ENCODE assay signal across 28 cellular contexts in genomic region chr7:149381245-149381644, GRCh38.
DNase-seq lines count a peak whose midpoint lies in the region; ATAC-seq and TF ChIP-seq lines count a peak whose summit lies in the region.
"Had no signal": no experiment of that assay in that cellular context is flagged by ENCODE, and none has a peak within 500 bp of the region (broad histone marks: within the 10 kb centered on the region; RNA-seq: fewer than 3 reads in every experiment).

No MANE protein-coding gene starts in this region.

- peaks cover 9% of the 10 kb centered on the region for H3K4me1 Mint-ChIP-seq in WTC11
- H3K4me1 Mint-ChIP-seq: CD4-positive, alpha-beta memory T cell; immature natural killer cell had no signal

- no peak overlapping the region for H2AFZ ChIP-seq in HCT116 (ENCODE audit: low read depth, low read length, poor library complexity, severe bottlenecking)
- H2AFZ ChIP-seq: hepatocyte had no signal

- H3K4me2 ChIP-seq in HCT116 (ENCODE audit: low read length), result no peak overlapping the region
- H3K4me2 ChIP-seq: hepatocyte, KMS-11, smooth muscle cell had no signal

- peak; percentile 50 for TF ChIP-seq RAD21 in HCT116 (IDR thresholded peaks at IDR 0.05; ENCODE audit: low read depth)

- H3K27me3 ChIP-seq in HCT116 (ENCODE audit: insufficient read depth, low read length), result no peaks in the 10 kb centered on the region
- H3K27me3 ChIP-seq in right lobe of liver, result no peaks in the 10 kb centered on the region
- H3K27me3 ChIP-seq: hepatocyte, tibial nerve had no signal

- H3K36me3 ChIP-seq in HCT116 (ENCODE audit: control insufficient read depth in 1 of 2, insufficient read depth in 2 of 2, low read length in 2 of 2) (no peaks in the 10 kb centered on the region), right lobe of liver (no peaks in the 10 kb centered on the region)
- H3K36me3 ChIP-seq: esophagus squamous epithelium, left ventricle myocardium inferior, tibial nerve had no signal

- no TSS peak for BruUV-seq in HCT116 (replicated peaks; lab: Mats Ljungman, UMichigan)

- WGBS in right lobe of liver (ENCODE audit: insufficient coverage, low coverage, low lambda C conversion rate, missing lambda C conversion rate), result 63% methylated on average over 1 of the region's 2 CpGs

- H3K4me3 ChIP-seq in HCT116 (replicated peaks in 1 of 2; ENCODE audit: low read depth in 1 of 2, low read length in 2 of 2), result no peak overlapping the region
- H3K4me3 ChIP-seq in Jurkat, Clone E6-1 (ENCODE audit: low read length), result no peak overlapping the region
- H3K4me3 ChIP-seq in right lobe of liver, result no peak overlapping the region
- H3K4me3 ChIP-seq: esophagus squamous epithelium, hepatocyte, left ventricle myocardium inferior, smooth muscle cell, tibial nerve had no signal

- peaks cover 8% of the 10 kb centered on the region for H3K36me3 Mint-ChIP-seq in WTC11
- H3K36me3 Mint-ChIP-seq: CD4-positive, alpha-beta memory T cell had no signal

- peaks cover 26% of the 10 kb centered on the region for H3K9me3 Mint-ChIP-seq in WTC11

- peaks cover 2% of the 10 kb centered on the region; the same call in 1 of the 2 replicates for H3K27me3 Mint-ChIP-seq in WTC11 (ENCODE audit: low read depth)

- TF ChIP-seq POLR2A in HCT116 (IDR thresholded peaks at IDR 0.05; ENCODE audit: borderline replicate concordance, extremely low read depth, insufficient read depth, insufficient read length), result no peak
- TF ChIP-seq POLR2A in right lobe of liver (IDR thresholded peaks at IDR 0.05), result no peak

- no peaks in the 10 kb centered on the region for H4K20me1 ChIP-seq in HCT116 (ENCODE audit: insufficient read depth)

- intact Hi-C loops in HCT116 (cut with micrococcal nuclease) (no loop called here), right lobe of liver (cut with DNase I) (no loop called here)

- no peak overlapping the region for H3K27ac Mint-ChIP-seq in WTC11
- H3K27ac Mint-ChIP-seq: activated CD8-positive, alpha-beta T cell treated with anti-CD3 and anti-CD28 coated beads, Interleukin-2, amount 10 ng/mL, durations not matched to agents 7 days and 5 days; CD4-positive, alpha-beta memory T cell; HFFc6; immature natural killer cell; natural killer cell treated with Interleukin-12 subunit alpha and Interleukin-12 subunit beta and Interleukin-15 and Interleukin-18, amount 100 ng/mL, for 72 hours had no signal

- TF ChIP-seq CTCF in HCT116 (IDR thresholded peaks at IDR 0.05 in 2 of 3, conservative IDR thresholded peaks at IDR 0.05 in 1 of 3; ENCODE audit: borderline replicate concordance in 1 of 3, insufficient read depth in 1 of 3, low read depth in 2 of 3, low read length in 2 of 3) (0 out of 6 replicates have a peak, but pooled peaks of 1 of the 3 experiments have one; percentile 9), WTC11 (IDR thresholded peaks at IDR 0.05) (no peak), right lobe of liver (IDR thresholded peaks at IDR 0.05) (peak in 1 of 4 donors; percentile 34)

- no peaks in the 10 kb centered on the region for H3K9me2 ChIP-seq in HCT116 (ENCODE audit: insufficient read depth)

- H3K27ac ChIP-seq in HCT116 (ENCODE audit: low read depth, low read length), result no peak overlapping the region
- H3K27ac ChIP-seq in right lobe of liver, result no peak overlapping the region
- H3K27ac ChIP-seq: esophagus squamous epithelium, hepatocyte, KMS-11, left ventricle myocardium inferior, tibial nerve had no signal

- H3K4me3 Mint-ChIP-seq in WTC11, result no peak overlapping the region
- H3K4me3 Mint-ChIP-seq: activated CD8-positive, alpha-beta T cell treated with anti-CD3 and anti-CD28 coated beads, Interleukin-2, amount 10 ng/mL, durations not matched to agents 7 days and 5 days; CD4-positive, alpha-beta memory T cell; HFFc6; immature natural killer cell; natural killer cell treated with Interleukin-12 subunit alpha and Interleukin-12 subunit beta and Interleukin-15 and Interleukin-18, amount 100 ng/mL, for 72 hours had no signal

- H3K79me2 ChIP-seq in HCT116 (ENCODE audit: insufficient read depth, low read length), result no peaks in the 10 kb centered on the region
- H3K79me2 ChIP-seq: hepatocyte had no signal

- POLR2A ChIA-PET in HCT116 (lab: Charles Lee), result no interaction called here
- POLR2A ChIA-PET in WTC11 (lab: Charles Lee), result no interaction called here

- RAD21 ChIA-PET in HCT116 (lab: Charles Lee; ENCODE audit: low non-redundant PET in 1 of 2, low total read pairs in 2 of 2, uncharacterized antibody in 2 of 2, unreplicated experiment in 2 of 2), result no interaction called here

- H3K4me1 ChIP-seq in HCT116 (ENCODE audit: control insufficient read depth in 1 of 2, insufficient read depth in 2 of 2, low read length in 2 of 2), result no peaks in the 10 kb centered on the region
- H3K4me1 ChIP-seq in right lobe of liver, result no peaks in the 10 kb centered on the region
- H3K4me1 ChIP-seq: esophagus squamous epithelium, left ventricle myocardium inferior, tibial nerve had no signal

- no peak overlapping the region for H3K9ac ChIP-seq in HCT116 (ENCODE audit: low read length)
- H3K9ac ChIP-seq: KMS-11 had no signal

- CTCF ChIA-PET in HCT116 (lab: Charles Lee), result no interaction called here
- CTCF ChIA-PET in WTC11 (lab: Charles Lee), result interaction anchor here (1.2 kb wide), 1 partner anchor 25 kb away, joined by 4 read pairs; no protein-coding TSS in a partner anchor

- DNase-seq in HCT116 (ENCODE audit: low read depth, low spot score) (no peak), WTC11 (ENCODE audit: low spot score) (no peak), right lobe of liver (no peak), mucosa of gallbladder (ENCODE audit: low spot score) (no peak), DMS79 treated with DMSO at 0.1 percent for 48 hours (lab: John Stamatoyannopoulos, UW) (no peak)
- DNase-seq in Jurkat, Clone E6-1 (ENCODE audit: low read depth, low spot score), result peak; percentile 3
- DNase-seq: activated CD8-positive, alpha-beta T cell treated with anti-CD3 and anti-CD28 coated beads, Interleukin-2, amount 10 ng/mL, durations not matched to agents 7 days and 5 days; activated effector memory CD4-positive, alpha-beta T cell treated with anti-CD3 and anti-CD28 coated beads, Interleukin-2, amount 50 U/mL, for 16 hours; activated T-cell treated with anti-CD3 and anti-CD28 coated beads for 4 hours; CD4-positive, alpha-beta memory T cell; esophagus squamous epithelium; GF-D8; HFFc6; immature natural killer cell; left ventricle myocardium inferior; MV-4-11; NCI-H187; NCI-H226; retina; stimulated activated CD4-positive, alpha-beta T cell treated with anti-CD3 and anti-CD28 coated beads, Interleukin-4, amount 100 ng/mL, for 1 hour; stimulated activated naive CD4-positive, alpha-beta T cell; T-helper 1 cell had no signal

- H3K9me3 ChIP-seq in HCT116 (ENCODE audit: control insufficient read depth in 1 of 2, insufficient read depth in 1 of 2, low read depth in 1 of 2, low read length in 2 of 2) (no peaks in the 10 kb centered on the region), right lobe of liver (peaks cover 0 to 5% (median 2%) of the 10 kb centered on the region in 4 donors)

- ATAC-seq in HCT116, result no peak
- peak; percentile 36; the same call in 1 of the 2 replicates for ATAC-seq in WTC11
- ATAC-seq in right lobe of liver, result peak in 3 of 4 donors; percentile 46 to 65 (median 59)
- ATAC-seq in GM21619 (IDR thresholded peaks at IDR 0.05; ENCODE audit: unreplicated experiment), result no peak
- ATAC-seq: activated CD8-positive, alpha-beta T cell treated with anti-CD3 and anti-CD28 coated beads, Interleukin-2, amount 10 ng/mL, durations not matched to agents 7 days and 5 days; natural killer cell treated with Interleukin-12 subunit alpha and Interleukin-12 subunit beta and Interleukin-15 and Interleukin-18, amount 100 ng/mL, for 72 hours had no signal

TF ChIP-seq in HCT116, 20 proteins besides CTCF, POLR2A, EP300 and RAD21 (continues in another document):
- no peak for TF ChIP-seq CEBPB (IDR thresholded peaks at IDR 0.05; ENCODE audit: low read depth)
- no peak for TF ChIP-seq ZNF274 (IDR thresholded peaks at IDR 0.05; ENCODE audit: low read depth, low read length)
- TF ChIP-seq FOSL1 (IDR thresholded peaks at IDR 0.05; ENCODE audit: low read depth), result no peak
- no peak for TF ChIP-seq EZH2 (IDR thresholded peaks at IDR 0.05)
- no peak for TF ChIP-seq SP1 (IDR thresholded peaks at IDR 0.05; ENCODE audit: low read depth)
- TF ChIP-seq SRF (IDR thresholded peaks at IDR 0.05; ENCODE audit: low read depth), result no peak
- no peak for TF ChIP-seq EGR1 (IDR thresholded peaks at IDR 0.05; ENCODE audit: low read depth)
- no peak for TF ChIP-seq ZFX (IDR thresholded peaks at IDR 0.05)
- no peak for TF ChIP-seq YY1 (IDR thresholded peaks at IDR 0.05; ENCODE audit: extremely low read depth, insufficient replicate concordance, low read depth, low read length)
- no peak for TF ChIP-seq EZH2phosphoT487 (IDR thresholded peaks at IDR 0.05; ENCODE audit: borderline replicate concordance)
- TF ChIP-seq POLR2AphosphoS5 (IDR thresholded peaks at IDR 0.05; ENCODE audit: low read depth, low read length), result no peak
- TF ChIP-seq JUND (IDR thresholded peaks at IDR 0.05), result no peak
- no peak for TF ChIP-seq ELF1 (IDR thresholded peaks at IDR 0.05; ENCODE audit: borderline replicate concordance, low read depth)

TF ChIP-seq in WTC11, 78 proteins besides CTCF, POLR2A, EP300 and RAD21 (continues in another document):
- TF ChIP-seq OVOL2 (CRISPR knock-in tag; IDR thresholded peaks at IDR 0.05; ENCODE audit: borderline replicate concordance) (no peak), USF2 (CRISPR knock-in tag; IDR thresholded peaks at IDR 0.05) (no peak), SMAD3 (CRISPR knock-in tag; IDR thresholded peaks at IDR 0.05; ENCODE audit: borderline replicate concordance) (no peak), IRF1 (CRISPR knock-in tag; IDR thresholded peaks at IDR 0.05) (no peak), USF1 (CRISPR knock-in tag; IDR thresholded peaks at IDR 0.05) (no peak)

Comparison
In these comparisons a context has a peak if more than half of its experiments do, and no peak if none do; other contexts are left out.
1. ATAC-seq: peak in WTC11 (single experiment) and right lobe of liver (3 of 4); none in HCT116 (single experiment) and GM21619 (single experiment).